ENCODE assay signal across 21 cellular contexts in genomic region chr20:60485012-60485760, GRCh38.
DNase-seq lines count a peak whose midpoint lies in the region; ATAC-seq, FAIRE-seq and TF ChIP-seq lines count a peak whose summit lies in the region.
"Had no signal": no experiment of that assay in that cellular context is flagged by ENCODE, and none has a peak within 500 bp of the region (broad histone marks: within the 10 kb centered on the region; RNA-seq: fewer than 3 reads in every experiment).

No MANE protein-coding gene starts in this region.

- H3K9me3 ChIP-seq in A673 (ENCODE audit: low read depth, low read length, poor library complexity, severe bottlenecking): no peaks in the 10 kb centered on the region
- no peaks in the 10 kb centered on the region for H3K9me3 ChIP-seq in upper lobe of right lung
- H3K9me3 ChIP-seq in SK-N-SH: no peaks in the 10 kb centered on the region
- H3K9me3 ChIP-seq: A549 had no signal

- WGBS in SK-N-SH (ENCODE audit: low lambda C conversion rate): 49% methylated on average over 20 of the region's 20 CpGs

- CTCF ChIA-PET in A673 (lab: Charles Lee): no interaction called here
- CTCF ChIA-PET in SK-N-SH (lab: Yijun Ruan, JAX): interaction anchor here (1.3 kb wide), 1 partner anchor 12 kb away, joined by 3 read pairs; no protein-coding TSS in a partner anchor

- no peak overlapping the region for H3K4me3 ChIP-seq in A673 (ENCODE audit: low read depth, low read length, poor library complexity, severe bottlenecking)
- no peak overlapping the region for H3K4me3 ChIP-seq in upper lobe of right lung
- no peak overlapping the region for H3K4me3 ChIP-seq in SK-N-SH (ENCODE audit: low read depth in 2 of 2, low read length in 1 of 2)
- H3K4me3 ChIP-seq: A549, GM23338 had no signal

- no peaks in the 10 kb centered on the region for H3K79me2 ChIP-seq in SK-N-SH (ENCODE audit: insufficient read depth)

- no peak for TF ChIP-seq RAD21 in SK-N-SH (IDR thresholded peaks at IDR 0.05; ENCODE audit: low read length)

- POLR2A ChIA-PET in A673 (lab: Charles Lee; ENCODE audit: low non-redundant PET): no interaction called here
- POLR2A ChIA-PET in SK-N-SH (lab: Yijun Ruan, JAX): interaction anchor here (0.6 kb wide), 1 partner anchor 526 kb away, joined by 5 read pairs; no protein-coding TSS in a partner anchor

- FAIRE-seq in HTR-8/SVneo (lab: Jason Lieb, UNC) (peak; percentile 71), urothelium cell line (lab: Jason Lieb, UNC) (no peak)
- FAIRE-seq: A549, G401.6, GM12892, GM18507, H54 had no signal

- H3F3A ChIP-seq in SK-N-SH (replicated peaks; ENCODE audit: insufficient read depth): no peaks in the 10 kb centered on the region

- H4K20me1 ChIP-seq in SK-N-SH (ENCODE audit: insufficient read depth): no peaks in the 10 kb centered on the region

- no peak overlapping the region for H2AFZ ChIP-seq in SK-N-SH (ENCODE audit: low read depth)
- H2AFZ ChIP-seq: GM23338 had no signal

- no TSS peak for BruUV-seq in A673 (replicated peaks; lab: Mats Ljungman, UMichigan)

- H3K36me3 ChIP-seq in A673 (ENCODE audit: insufficient read depth, low read length, poor library complexity, severe bottlenecking): no peaks in the 10 kb centered on the region
- no peaks in the 10 kb centered on the region for H3K36me3 ChIP-seq in upper lobe of right lung
- no peaks in the 10 kb centered on the region for H3K36me3 ChIP-seq in SK-N-SH (replicated peaks in 1 of 2; ENCODE audit: control insufficient read depth in 1 of 2, insufficient read depth in 2 of 2, low read length in 1 of 2)

- intact Hi-C loops in A673 (cut with micrococcal nuclease; ENCODE audit: unreplicated experiment) (no loop called here), upper lobe of right lung (cut with DNase I) (no loop called here)

- no peak for ATAC-seq in upper lobe of right lung
- ATAC-seq: A549, GM23338 had no signal

- no peak for TF ChIP-seq EP300 in SK-N-SH (IDR thresholded peaks at IDR 0.05; ENCODE audit: borderline replicate concordance in 1 of 2, low read depth in 1 of 2, low read length in 1 of 2)

- H3K9me2 ChIP-seq in SK-N-SH: no peaks in the 10 kb centered on the region

- TF ChIP-seq CTCF in A673 (conservative IDR thresholded peaks at IDR 0.05; ENCODE audit: low read depth, low read length) (no peak), upper lobe of right lung (IDR thresholded peaks at IDR 0.05) (no peak), SK-N-SH (IDR thresholded peaks at IDR 0.05) (no peak)

- no peak overlapping the region for H3K4me2 ChIP-seq in SK-N-SH
- H3K4me2 ChIP-seq: A549, GM23338 had no signal

- DNase-seq in A673 (ENCODE audit: low spot score) (peak; percentile 87), HTR-8/SVneo (ENCODE audit: insufficient read length, low spot score) (no peak), left kidney (ENCODE audit: low read depth, low spot score) (peak; percentile 46), upper lobe of right lung (no peak), SK-N-SH (no peak), dedifferentiated amniotic fluid mesenchymal stem cell (ENCODE audit: extremely low spot score) (no peak), urothelium cell line (ENCODE audit: low spot score) (no peak)
- DNase-seq: C1 segment of cervical spinal cord; CD4-positive, CD25-positive, alpha-beta regulatory T cell; CD8-positive, alpha-beta memory T cell; COR-L47; DMS 273 treated with DMSO at 0.1 percent for 48 hours; DMS53; HCEC 1CT had no signal

- H3K9ac ChIP-seq in SK-N-SH: no peak overlapping the region

- peak overlapping the region; percentile 51 for H3K27ac ChIP-seq in A673 (ENCODE audit: low read depth, low read length, poor library complexity, severe bottlenecking)
- H3K27ac ChIP-seq in upper lobe of right lung: peak overlapping the region; percentile 51
- no peak overlapping the region for H3K27ac ChIP-seq in SK-N-SH (ENCODE audit: low read depth in 2 of 2, low read length in 1 of 2)
- H3K27ac ChIP-seq: 22Rv1, A549 had no signal

- peaks cover 13% of the 10 kb centered on the region for H3K4me1 ChIP-seq in A673 (ENCODE audit: insufficient read depth, low read length, poor library complexity, severe bottlenecking)
- peaks cover 5% of the 10 kb centered on the region for H3K4me1 ChIP-seq in upper lobe of right lung
- no peaks in the 10 kb centered on the region; a peak in 1 of 4 replicates for H3K4me1 ChIP-seq in SK-N-SH (ENCODE audit: control insufficient read depth in 1 of 2, insufficient read depth in 2 of 2, low read depth in 1 of 2, low read length in 1 of 2)
- H3K4me1 ChIP-seq: A549 had no signal

- H3K27me3 ChIP-seq in A673 (replicated peaks; ENCODE audit: insufficient read depth, low read depth, low read length, poor library complexity) (no peaks in the 10 kb centered on the region), upper lobe of right lung (no peaks in the 10 kb centered on the region), SK-N-SH (ENCODE audit: insufficient read depth) (no peaks in the 10 kb centered on the region)

TF ChIP-seq in SK-N-SH, 30 proteins besides CTCF, POLR2A, EP300 and RAD21:
- TF ChIP-seq POLR2AphosphoS5 (IDR thresholded peaks at IDR 0.05; ENCODE audit: low read depth, low read length) (no peak), FOXJ3 (CRISPR knock-in tag; IDR thresholded peaks at IDR 0.05) (no peak)
TF ChIP-seq in SK-N-SH: peak in this region for 0.

Comparison
In these comparisons a context has a peak if more than half of its experiments do, and no peak if none do; other contexts are left out.
1. DNase-seq: peak in A673 (single experiment) and left kidney (single experiment); none in HTR-8/SVneo (single experiment), upper lobe of right lung (single experiment), SK-N-SH (single experiment), dedifferentiated amniotic fluid mesenchymal stem cell (single experiment) and urothelium cell line (single experiment).
2. H3K27ac ChIP-seq: peak in A673 (single experiment) and upper lobe of right lung (single experiment); none in SK-N-SH (0 of 2).